ENCODE assay signal across 40 cellular contexts in genomic region chr1:114988095-114988494, GRCh38. TPM values are rescaled to one million over a fixed set of nuclear protein-coding genes. Genes with fewer than 3 reads are reported as not detected.
"Had no signal": no experiment of that assay in that cellular context is flagged by ENCODE, and none has a peak within 500 bp of the region (broad histone marks: within the 10 kb centered on the region; RNA-seq: fewer than 3 reads in every experiment).

No MANE protein-coding gene starts in this region.

- H3K4me3 ChIP-seq: MG63 had no signal

- H3K27me3 ChIP-seq: MG63 had no signal

- H3K36me3 ChIP-seq: MG63 had no signal

- DNase-seq: Karpas-422, Kasumi-1, MG63, MM.1S, MV-4-11, NCI-H1048, NCI-H1092, NCI-H1092 treated with DMSO at 0.1 percent for 48 hours, NCI-H1105, NCI-H1105 treated with DMSO at 0.1 percent for 48 hours, NCI-H1417, NCI-H1417 treated with DMSO at 0.1 percent for 48 hours, NCI-H1436, NCI-H1436 treated with DMSO at 0.1 percent for 48 hours, NCI-H146, NCI-H1694, NCI-H1694 treated with DMSO at 0.1 percent for 48 hours, NCI-H187, NCI-H187 treated with DMSO at 0.1 percent for 48 hours, NCI-H1930, NCI-H2029, NCI-H2029 treated with DMSO at 0.1 percent for 48 hours, NCI-H2081, NCI-H2081 treated with DMSO at 0.1 percent for 48 hours, NCI-H2107, NCI-H2171, NCI-H2171 treated with DMSO at 0.1 percent for 48 hours, NCI-H2227 treated with DMSO at 0.1 percent for 48 hours, NCI-H226, NCI-H345, NCI-H446, NCI-H446 treated with DMSO at 0.1 percent for 48 hours, NCI-H510A, NCI-H510A treated with DMSO at 0.1 percent for 48 hours, NCI-H524, NCI-H524 treated with DMSO at 0.1 percent for 48 hours had no signal

RNA-seq across cellular contexts. Expression of gene TSHB, which starts 41.5 kb away (rescaled TPM):
- total RNA-seq: LHCN-M2, M059J, MCF 10A, NCI-H460 had no signal
